In the genomic region with DNA sequence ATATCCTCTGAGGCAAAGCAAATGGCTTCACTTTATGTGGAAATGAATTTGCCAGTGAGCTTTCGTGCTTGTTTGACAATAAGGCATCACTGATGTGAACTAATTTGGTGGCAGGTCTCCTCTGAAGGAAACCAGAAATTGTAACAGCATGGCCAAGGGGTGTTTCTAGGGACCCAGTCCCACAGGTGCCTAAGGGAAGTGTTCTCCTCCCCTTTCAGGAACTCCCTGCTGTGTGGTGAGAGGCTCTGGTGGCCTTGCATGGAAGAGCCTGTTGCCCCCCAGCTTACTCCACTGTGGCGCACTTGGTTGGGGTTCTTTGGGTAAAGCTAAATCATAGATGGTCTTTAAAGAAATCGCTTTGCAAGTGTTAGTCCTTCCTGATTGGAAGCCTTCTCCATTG, we compare ENCODE assay signal across 19 cellular contexts. TPM values are rescaled to one million over a fixed set of nuclear protein-coding genes. Genes with fewer than 3 reads are reported as not detected.
DNase-seq lines count a peak whose midpoint lies in the region; ATAC-seq and TF ChIP-seq lines count a peak whose summit lies in the region.
"Had no signal": no experiment of that assay in that cellular context is flagged by ENCODE, and none has a peak within 500 bp of the region (broad histone marks: within the 10 kb centered on the region; RNA-seq: fewer than 3 reads in every experiment).

No MANE protein-coding gene starts in this region.

- H3K9ac ChIP-seq in H9 (ENCODE audit: extremely low read depth, insufficient read length, low read length) = no peak overlapping the region
- H3K9ac ChIP-seq: KMS-11 had no signal

- peaks cover 3% of the 10 kb centered on the region for H3K27me3 Mint-ChIP-seq in GM23338 (ENCODE audit: insufficient read depth, low read depth, poor library complexity)
- H3K27me3 Mint-ChIP-seq in H9 (ENCODE audit: low read depth) = no peaks in the 10 kb centered on the region
- H3K27me3 Mint-ChIP-seq in WTC11 (ENCODE audit: low read depth) = no peaks in the 10 kb centered on the region
- H3K27me3 Mint-ChIP-seq: CD4-positive, CD25-positive, alpha-beta regulatory T cell; CD8-positive, alpha-beta memory T cell had no signal

- H3K14ac ChIP-seq in H9 (ENCODE audit: insufficient read depth, low read length) = no peak overlapping the region

- no peak overlapping the region for H3K56ac ChIP-seq in H9 (ENCODE audit: insufficient read length, low read depth, low read length)

- no peak overlapping the region for H2BK15ac ChIP-seq in H9 (ENCODE audit: low read depth, low read length)

- H2BK12ac ChIP-seq in H9 (ENCODE audit: insufficient read length, low read depth, low read length) = no peak overlapping the region

- H3K18ac ChIP-seq in H9 (ENCODE audit: insufficient read length, low read depth, low read length) = no peak overlapping the region

- H3K36me3 ChIP-seq in GM23338 (ENCODE audit: insufficient read depth) = peaks cover 13% of the 10 kb centered on the region
- peaks cover 0 to 16% of the 10 kb centered on the region in 2 donors for H3K36me3 ChIP-seq in psoas muscle (ENCODE audit: insufficient read depth in 1 of 2, low read depth in 1 of 2)
- peaks cover 0 to 59% of the 10 kb centered on the region in 2 donors for H3K36me3 ChIP-seq in gastroesophageal sphincter
- H3K36me3 ChIP-seq: BE2C had no signal

- H3K27me3 ChIP-seq in GM23338 (ENCODE audit: insufficient read depth) (no peaks in the 10 kb centered on the region), H9 (ENCODE audit: insufficient read depth, low read length) (no peaks in the 10 kb centered on the region), psoas muscle (ENCODE audit: insufficient read depth in 3 of 3, low read length in 2 of 3) (no peaks in the 10 kb centered on the region), gastroesophageal sphincter (no peaks in the 10 kb centered on the region)
- H3K27me3 ChIP-seq: BE2C had no signal

- H3K4me2 ChIP-seq in GM23338 (peak overlapping the region; percentile 14), H9 (ENCODE audit: insufficient read depth, insufficient read length, low read length) (no peak overlapping the region)
- H3K4me2 ChIP-seq: KMS-11 had no signal

- peak overlapping the region; percentile 53 for H3K4me3 Mint-ChIP-seq in GM23338
- H3K4me3 Mint-ChIP-seq in H9 = peak overlapping the region in 1 of 2 experiments; percentile 56; a peak in 2 of 5 replicates
- H3K4me3 Mint-ChIP-seq in WTC11 = peak overlapping the region; percentile 26
- H3K4me3 Mint-ChIP-seq: CD4-positive, CD25-positive, alpha-beta regulatory T cell; CD8-positive, alpha-beta memory T cell; HFFc6 had no signal

- H3F3A ChIP-seq in GM23338 (replicated peaks; ENCODE audit: low read depth) = no peaks in the 10 kb centered on the region

- H3K27ac ChIP-seq in GM23338 (ENCODE audit: low read depth) (peak overlapping the region; percentile 42), H9 (ENCODE audit: insufficient read length, low read depth, low read length) (no peak overlapping the region), psoas muscle (peak overlapping the region; percentile 85), gastroesophageal sphincter (no peak overlapping the region)
- H3K27ac ChIP-seq: KMS-11 had no signal

- H2BK120ac ChIP-seq in H9 (ENCODE audit: low read depth, low read length, poor library complexity, severe bottlenecking) = no peak overlapping the region

- H3K23me2 ChIP-seq in H9 (ENCODE audit: insufficient read length, low read depth, low read length, poor library complexity, severe bottlenecking) = no peaks in the 10 kb centered on the region

- no peaks in the 10 kb centered on the region for H4K20me1 ChIP-seq in GM23338 (replicated peaks; ENCODE audit: insufficient read depth)
- H4K20me1 ChIP-seq in H9 (ENCODE audit: control insufficient read depth, insufficient read depth, insufficient read length) = no peaks in the 10 kb centered on the region

- H3K9me3 ChIP-seq in H9 (ENCODE audit: control insufficient read depth, low read depth, low read length) (no peaks in the 10 kb centered on the region), psoas muscle (no peaks in the 10 kb centered on the region), gastroesophageal sphincter (no peaks in the 10 kb centered on the region)
- H3K9me3 ChIP-seq: BE2C, HAP-1 had no signal

- H4K91ac ChIP-seq in H9 (ENCODE audit: insufficient read length, low read depth, low read length) = no peak overlapping the region

- no peak overlapping the region for H3K4ac ChIP-seq in H9 (ENCODE audit: low read depth, low read length)

- H3K23ac ChIP-seq in H9 (ENCODE audit: insufficient read length, low read depth, low read length) = no peak overlapping the region

- H4K8ac ChIP-seq in H9 (replicated peaks; ENCODE audit: insufficient read length, low read depth, low read length) = no peak overlapping the region

- POLR2A ChIA-PET in WTC11 (lab: Charles Lee) = no interaction called here

- peak overlapping the region; percentile 91 for H3K27ac Mint-ChIP-seq in GM23338
- H3K27ac Mint-ChIP-seq in H9 = peak overlapping the region; percentile 83 to 91 (median 91); a peak in 6 of 7 replicates
- H3K27ac Mint-ChIP-seq in WTC11 = peak overlapping the region; percentile 91
- H3K27ac Mint-ChIP-seq: HFFc6 had no signal

- H2BK5ac ChIP-seq in H9 (ENCODE audit: insufficient read length, low read length) = no peak overlapping the region

- no peak overlapping the region for H2AK5ac ChIP-seq in H9 (ENCODE audit: insufficient read length, low read length)

- no peak overlapping the region for H4K5ac ChIP-seq in H9 (ENCODE audit: insufficient read length, low read depth, low read length)

- intact Hi-C loops in psoas muscle (cut with DNase I) = no loop called here

- CTCF ChIA-PET in WTC11 (lab: Charles Lee) = interaction anchor here (1.0 kb wide), 1 partner anchor 21 kb away, joined by 5 read pairs; the partner anchor contains the start of gene RAB12

- DNase-seq in GM23338 (ENCODE audit: low spot score) (no peak), H9 (no peak), WTC11 (ENCODE audit: low spot score) (no peak), psoas muscle (no peak), NCI-H226 (no peak), dermis blood vessel endothelial cell (no peak)
- DNase-seq: ACHN; BE2C; C1 segment of cervical spinal cord; CD4-positive, CD25-positive, alpha-beta regulatory T cell; CD8-positive, alpha-beta memory T cell; COR-L47; DMS 273 treated with DMSO at 0.1 percent for 48 hours; DMS53; GOT3; HFFc6 had no signal

- no peaks in the 10 kb centered on the region for H3K79me1 ChIP-seq in H9 (ENCODE audit: insufficient read depth, low read depth, low read length, poor library complexity, severe bottlenecking)

- H3K4me1 ChIP-seq in GM23338 (ENCODE audit: insufficient read depth) (peaks cover 63% of the 10 kb centered on the region), H9 (ENCODE audit: insufficient read depth, low read length) (peaks cover 14% of the 10 kb centered on the region), psoas muscle (peaks cover 73% of the 10 kb centered on the region), gastroesophageal sphincter (peaks cover 0 to 30% (median 0%) of the 10 kb centered on the region in 3 donors)
- H3K4me1 ChIP-seq: BE2C had no signal

- TF ChIP-seq CTCF in GM23338 (conservative IDR thresholded peaks at IDR 0.05; ENCODE audit: low read depth in 2 of 2) (no peak), H9 (conservative IDR thresholded peaks at IDR 0.05) (no peak), WTC11 (IDR thresholded peaks at IDR 0.05) (no peak), psoas muscle (IDR thresholded peaks at IDR 0.05) (no peak), gastroesophageal sphincter (IDR thresholded peaks at IDR 0.05) (no peak)

- no peak for TF ChIP-seq EP300 in gastroesophageal sphincter (IDR thresholded peaks at IDR 0.05)

- peaks cover 86% of the 10 kb centered on the region for H3K36me3 Mint-ChIP-seq in GM23338 (ENCODE audit: low read depth)
- peaks cover 46 to 78% (median 53%) of the 10 kb centered on the region in 3 experiments for H3K36me3 Mint-ChIP-seq in H9 (ENCODE audit: insufficient read depth in 1 of 3, low read depth in 3 of 3)
- H3K36me3 Mint-ChIP-seq in WTC11 = peaks cover 73% of the 10 kb centered on the region

- peaks cover 93% of the 10 kb centered on the region for H3K79me2 ChIP-seq in GM23338 (replicated peaks; ENCODE audit: insufficient read depth)
- peaks cover 32% of the 10 kb centered on the region; the same call in 1 of the 2 replicates for H3K79me2 ChIP-seq in H9 (ENCODE audit: insufficient read depth, low read length)

- no peaks in the 10 kb centered on the region for H3K9me2 ChIP-seq in GM23338 (ENCODE audit: insufficient read depth)

- ATAC-seq in GM23338 (peak; percentile 43), WTC11 (peak; percentile 52), psoas muscle (no peak), gastroesophageal sphincter (no peak)

- no CpG with 5 or more reads among the region's 3 CpGs for WGBS in H9 (ENCODE audit: extremely low coverage, insufficient read length, low lambda C conversion rate)
- 96 to 98% (median 96%) methylated on average over 3 of the region's 3 CpGs for WGBS in psoas muscle, 3 donors
- 100% methylated on average over 2 of the region's 3 CpGs for WGBS in gastroesophageal sphincter (ENCODE audit: low coverage in 1 of 2), 2 donors

- peaks cover 79% of the 10 kb centered on the region for H3K4me1 Mint-ChIP-seq in GM23338
- peaks cover 56 to 57% of the 10 kb centered on the region in 2 experiments for H3K4me1 Mint-ChIP-seq in H9
- peaks cover 84% of the 10 kb centered on the region for H3K4me1 Mint-ChIP-seq in WTC11

- TF ChIP-seq POLR2A in gastroesophageal sphincter (IDR thresholded peaks at IDR 0.05) = no peak

- no peak overlapping the region for H3T11ph ChIP-seq in H9 (ENCODE audit: low read length)

- H2BK20ac ChIP-seq in H9 (ENCODE audit: low read depth, low read length, poor library complexity, severe bottlenecking) = no peak overlapping the region

- H3K9me3 Mint-ChIP-seq in GM23338 (no peaks in the 10 kb centered on the region), H9 (no peaks in the 10 kb centered on the region), WTC11 (no peaks in the 10 kb centered on the region)
- H3K9me3 Mint-ChIP-seq: CD4-positive, CD25-positive, alpha-beta regulatory T cell; CD8-positive, alpha-beta memory T cell; HFFc6 had no signal

- H2AFZ ChIP-seq in GM23338 (no peak overlapping the region), H9 (ENCODE audit: low read length) (no peak overlapping the region)

- H3K4me3 ChIP-seq in GM23338 = peak overlapping the region; percentile 1; the same call in 1 of the 2 replicates
- H3K4me3 ChIP-seq in psoas muscle = no peak overlapping the region
- H3K4me3 ChIP-seq in gastroesophageal sphincter = no peak overlapping the region
- H3K4me3 ChIP-seq: HAP-1 had no signal

TF ChIP-seq in GM23338, 12 proteins besides CTCF, POLR2A, EP300 and RAD21 (continues in another document):
- TF ChIP-seq JUNB (IDR thresholded peaks at IDR 0.05; ENCODE audit: unreplicated experiment) = no peak

TF ChIP-seq in WTC11, 78 proteins besides CTCF, POLR2A, EP300 and RAD21 (continues in another document):
- TF ChIP-seq ZNF416 (CRISPR knock-in tag; IDR thresholded peaks at IDR 0.05) = no peak

RNA-seq across cellular contexts. Expression of gene RAB12, which starts 20.4 kb away (rescaled TPM):
- total RNA-seq in GM23338 (2014; rRNA removed; shearing (Covaris generic)) = 80.4 and 92.3 TPM in 2 replicates
- polyA plus RNA-seq in GM23338 (2016; fragmentation: Nextera tagmentation; extraction: Ambion mirVana) (16.7 and 20.7 TPM in 2 replicates), psoas muscle (100 to 1,000 TPM in 2 of 3 donors, 10 to 100 TPM in 1; 49.0 to 239 (median 111) TPM)
- total RNA-seq in H9 (2021) (49.4 and 51.3 TPM in 2 replicates), WTC11 (2021) (56.1 to 69.3 TPM (median 58.1 TPM) in 3 replicates), psoas muscle (100 to 1,000 TPM in 3 of 4 donors, 10 to 100 TPM in 1; 91.4 to 145 (median 115) TPM), gastroesophageal sphincter (100 to 1,000 TPM in 1 of 4 donors, 10 to 100 TPM in 3; 63.7 to 100 (median 72.6) TPM), dermis blood vessel endothelial cell (72.8 and 75.4 TPM in 2 replicates)

Comparison
In these comparisons a context has a peak if more than half of its experiments do, and no peak if none do; other contexts are left out.
1. ATAC-seq: peak in GM23338 (single experiment) and WTC11 (single experiment); none in psoas muscle (0 of 4) and gastroesophageal sphincter (single experiment).
2. H3K27ac ChIP-seq: peak in GM23338 (single experiment) and psoas muscle (single experiment); none in H9 (single experiment) and gastroesophageal sphincter (0 of 4).
3. Peak in every context shown above with its lines, with median percentiles within 50 percentile points of each other: H3K27ac Mint-ChIP-seq.